In the genomic region with DNA sequence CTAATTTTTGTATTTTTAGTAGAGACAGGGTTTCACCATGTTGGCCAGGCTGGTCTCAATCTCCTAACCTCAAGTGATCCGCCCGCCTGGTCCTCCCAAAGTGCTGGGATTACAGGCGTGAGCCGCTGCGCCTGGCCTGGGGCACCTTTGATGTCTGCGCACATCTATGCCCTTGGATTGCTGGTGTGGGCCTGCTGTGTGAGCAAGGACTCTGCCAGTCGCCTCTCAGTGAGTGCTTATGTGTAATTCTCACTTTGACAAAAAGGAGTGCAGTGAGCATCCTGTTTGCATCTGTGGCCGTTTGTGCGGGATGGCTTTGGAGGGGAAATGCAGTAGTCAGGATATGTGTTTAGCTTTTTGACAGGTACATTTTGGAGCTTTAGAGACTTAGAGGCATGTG, we compare ENCODE assay signal across 2 cellular contexts.
TF ChIP-seq lines count a peak whose summit lies in the region.

No MANE protein-coding gene starts in this region.

TF ChIP-seq in IMR-90, 13 proteins besides CTCF, POLR2A, EP300 and RAD21:
- no peak for TF ChIP-seq CEBPB (IDR thresholded peaks at IDR 0.05; ENCODE audit: low read depth, low read length)
- no peak for TF ChIP-seq SMC3 (IDR thresholded peaks at IDR 0.05; ENCODE audit: low read depth, low read length)
- TF ChIP-seq MXI1 (IDR thresholded peaks at IDR 0.05; ENCODE audit: borderline replicate concordance, low read depth, low read length), result no peak
- no peak for TF ChIP-seq ELK1 (IDR thresholded peaks at IDR 0.05; ENCODE audit: borderline replicate concordance, low read depth, low read length)
- TF ChIP-seq RCOR1 (IDR thresholded peaks at IDR 0.05; ENCODE audit: insufficient replicate concordance, low read length), result no peak
- TF ChIP-seq FOS (IDR thresholded peaks at IDR 0.05; ENCODE audit: low read depth, low read length), result no peak
- TF ChIP-seq CHD1 (IDR thresholded peaks at IDR 0.05; ENCODE audit: low read depth, low read length), result no peak
- no peak for TF ChIP-seq MAFK (IDR thresholded peaks at IDR 0.05; ENCODE audit: low read depth, low read length)
- TF ChIP-seq, protein P1, sequence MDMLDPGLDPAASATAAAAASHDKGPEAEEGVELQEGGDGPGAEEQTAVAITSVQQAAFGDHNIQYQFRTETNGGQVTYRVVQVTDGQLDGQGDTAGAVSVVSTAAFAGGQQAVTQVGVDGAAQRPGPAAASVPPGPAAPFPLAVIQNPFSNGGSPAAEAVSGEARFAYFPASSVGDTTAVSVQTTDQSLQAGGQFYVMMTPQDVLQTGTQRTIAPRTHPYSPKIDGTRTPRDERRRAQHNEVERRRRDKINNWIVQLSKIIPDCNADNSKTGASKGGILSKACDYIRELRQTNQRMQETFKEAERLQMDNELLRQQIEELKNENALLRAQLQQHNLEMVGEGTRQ (IDR thresholded peaks at IDR 0.05; ENCODE audit: low read depth, low read length), result no peak
- TF ChIP-seq RFX5 (IDR thresholded peaks at IDR 0.05; ENCODE audit: low read depth, low read length), result no peak

TF ChIP-seq in GM12878, 131 proteins besides CTCF, POLR2A, EP300 and RAD21:
- TF ChIP-seq, protein P2, sequence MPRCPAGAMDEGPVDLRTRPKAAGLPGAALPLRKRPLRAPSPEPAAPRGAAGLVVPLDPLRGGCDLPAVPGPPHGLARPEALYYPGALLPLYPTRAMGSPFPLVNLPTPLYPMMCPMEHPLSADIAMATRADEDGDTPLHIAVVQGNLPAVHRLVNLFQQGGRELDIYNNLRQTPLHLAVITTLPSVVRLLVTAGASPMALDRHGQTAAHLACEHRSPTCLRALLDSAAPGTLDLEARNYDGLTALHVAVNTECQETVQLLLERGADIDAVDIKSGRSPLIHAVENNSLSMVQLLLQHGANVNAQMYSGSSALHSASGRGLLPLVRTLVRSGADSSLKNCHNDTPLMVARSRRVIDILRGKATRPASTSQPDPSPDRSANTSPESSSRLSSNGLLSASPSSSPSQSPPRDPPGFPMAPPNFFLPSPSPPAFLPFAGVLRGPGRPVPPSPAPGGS (IDR thresholded peaks at IDR 0.05; ENCODE audit: borderline replicate concordance, insufficient read depth, low read depth, low read length, poor library complexity, severe bottlenecking), result peak; percentile 91
- no peak for TF ChIP-seq HCFC1 (IDR thresholded peaks at IDR 0.05; ENCODE audit: low read length)
- TF ChIP-seq SMAD5 (IDR thresholded peaks at IDR 0.05; ENCODE audit: low read depth), result no peak
TF ChIP-seq in GM12878: peak in this region for 1.
